ENCODE assay signal across 39 cellular contexts in the genomic region with DNA sequence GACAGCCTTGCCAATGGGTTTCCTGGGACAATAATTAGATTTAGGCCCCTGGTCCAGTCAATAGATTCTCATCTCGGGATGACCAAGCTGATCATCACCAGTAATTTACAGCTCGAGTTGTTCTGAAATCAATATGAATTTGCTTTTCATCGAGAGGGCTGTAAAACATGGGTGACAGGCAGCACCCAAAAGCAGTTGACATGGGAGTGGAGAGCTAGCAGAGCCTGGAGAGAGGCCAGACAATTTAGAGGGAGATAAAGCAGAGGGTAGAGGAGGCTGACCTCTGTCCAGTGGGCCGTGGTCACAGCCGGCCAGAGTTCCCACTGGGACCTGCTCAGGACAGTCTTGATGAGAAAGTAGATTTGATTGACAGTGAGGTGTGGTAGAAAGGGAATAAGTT.
"Had no signal": no experiment of that assay in that cellular context is flagged by ENCODE, and none has a peak within 500 bp of the region (broad histone marks: within the 10 kb centered on the region; RNA-seq: fewer than 3 reads in every experiment).

No MANE protein-coding gene starts in this region.

- H3K27ac Mint-ChIP-seq: activated naive CD4-positive, alpha-beta T cell treated with anti-CD3 and anti-CD28 coated beads for 36 hours; activated naive CD4-positive, alpha-beta T cell treated with anti-CD3 and anti-CD28 coated beads, Interleukin-2, amount 10 ng/mL, durations not matched to agents 7 days and 5 days; activated naive CD4-positive, alpha-beta T cell treated with anti-CD3 and anti-CD28 coated beads, Interleukin-2, amount 50 U/mL, for 24 hours; activated naive CD4-positive, alpha-beta T cell treated with anti-CD3 and anti-CD28 coated beads, Interleukin-2, amount 50 U/mL, for 72 hours; activated naive CD8-positive, alpha-beta T cell; activated naive CD8-positive, alpha-beta T cell treated with anti-CD3 and anti-CD28 coated beads for 36 hours; activated naive CD8-positive, alpha-beta T cell treated with anti-CD3 and anti-CD28 coated beads, Interleukin-2, amount 10 ng/mL, durations not matched to agents 7 days and 5 days; activated naive CD8-positive, alpha-beta T cell treated with anti-CD3 and anti-CD28 coated beads, Interleukin-2, amount 50 U/mL, for 24 hours; activated T-cell treated with anti-CD3 and anti-CD28 coated beads, Interleukin-2, amount 50 U/mL, for 24 hours; activated T-cell treated with anti-CD3 and anti-CD28 coated beads, Interleukin-2, amount 50 U/mL, for 72 hours; activated T-helper 1 cell treated with anti-CD3 and anti-CD28 coated beads, Interleukin-12 subunit alpha, Interleukin-12 subunit beta, Interleukin-2, Interleukin-4 antibody, amounts not matched to agents 30 ng/mL and 10 ng/mL and 1 ng/mL, durations not matched to agents 14 hours and 24 hours and 36 hours; activated T-helper 17 cell treated with anti-CD3 and anti-CD28 coated beads, Interleukin-2, amount 50 U/mL, for 72 hours; activated T-helper 2 cell treated with anti-CD3 and anti-CD28 coated beads, Interferon-gamma antibody, Interleukin-2, Interleukin-4, amounts not matched to agents 10 μg/mL and 5 μg/mL and 100 μg/mL, durations not matched to agents 14 hours and 24 hours and 36 hours; brain had no signal

- H3K4me1 Mint-ChIP-seq: activated naive CD4-positive, alpha-beta T cell treated with anti-CD3 and anti-CD28 coated beads, Interleukin-2, amount 10 ng/mL, durations not matched to agents 7 days and 5 days; activated naive CD4-positive, alpha-beta T cell treated with anti-CD3 and anti-CD28 coated beads, Interleukin-2, amount 50 U/mL, for 24 hours; activated naive CD8-positive, alpha-beta T cell treated with anti-CD3 and anti-CD28 coated beads for 36 hours; activated naive CD8-positive, alpha-beta T cell treated with anti-CD3 and anti-CD28 coated beads, Interleukin-2, amount 10 ng/mL, durations not matched to agents 7 days and 5 days; activated naive CD8-positive, alpha-beta T cell treated with anti-CD3 and anti-CD28 coated beads, Interleukin-2, amount 50 U/mL, for 24 hours; activated T-helper 17 cell treated with anti-CD3 and anti-CD28 coated beads, Interleukin-2, amount 50 U/mL, for 72 hours; central memory CD8-positive, alpha-beta T cell had no signal

- H3K27ac ChIP-seq: adrenal gland, ascending aorta, body of pancreas, brain microvascular endothelial cell, breast epithelium, cardiac muscle cell had no signal

- H3K4me3 ChIP-seq: adrenal gland, ascending aorta, body of pancreas, breast epithelium, cardiac muscle cell had no signal

- H3K36me3 Mint-ChIP-seq: activated naive CD4-positive, alpha-beta T cell treated with anti-CD3 and anti-CD28 coated beads, Interleukin-2, amount 10 ng/mL, durations not matched to agents 7 days and 5 days; activated naive CD4-positive, alpha-beta T cell treated with anti-CD3 and anti-CD28 coated beads, Interleukin-2, amount 50 U/mL, for 24 hours; activated naive CD4-positive, alpha-beta T cell treated with anti-CD3 and anti-CD28 coated beads, Interleukin-2, amount 50 U/mL, for 72 hours; activated naive CD8-positive, alpha-beta T cell; activated naive CD8-positive, alpha-beta T cell treated with anti-CD3 and anti-CD28 coated beads for 36 hours; activated naive CD8-positive, alpha-beta T cell treated with anti-CD3 and anti-CD28 coated beads, Interleukin-2, amount 10 ng/mL, durations not matched to agents 7 days and 5 days; brain had no signal

- H3K9me3 Mint-ChIP-seq: activated naive CD4-positive, alpha-beta T cell treated with anti-CD3 and anti-CD28 coated beads for 36 hours; activated naive CD4-positive, alpha-beta T cell treated with anti-CD3 and anti-CD28 coated beads, Interleukin-2, amount 10 ng/mL, durations not matched to agents 7 days and 5 days; activated naive CD4-positive, alpha-beta T cell treated with anti-CD3 and anti-CD28 coated beads, Interleukin-2, amount 50 U/mL, for 24 hours; activated naive CD4-positive, alpha-beta T cell treated with anti-CD3 and anti-CD28 coated beads, Interleukin-2, amount 50 U/mL, for 72 hours; activated naive CD8-positive, alpha-beta T cell treated with anti-CD3 and anti-CD28 coated beads for 36 hours; activated naive CD8-positive, alpha-beta T cell treated with anti-CD3 and anti-CD28 coated beads, Interleukin-2, amount 10 ng/mL, durations not matched to agents 7 days and 5 days; activated naive CD8-positive, alpha-beta T cell treated with anti-CD3 and anti-CD28 coated beads, Interleukin-2, amount 50 U/mL, for 24 hours; activated T-cell treated with anti-CD3 and anti-CD28 coated beads, Interleukin-2, amount 50 U/mL, for 24 hours; activated T-cell treated with anti-CD3 and anti-CD28 coated beads, Interleukin-2, amount 50 U/mL, for 4 hours; activated T-cell treated with anti-CD3 and anti-CD28 coated beads, Interleukin-2, amount 50 U/mL, for 72 hours; activated T-helper 1 cell treated with anti-CD3 and anti-CD28 coated beads, Interleukin-12 subunit alpha, Interleukin-12 subunit beta, Interleukin-2, Interleukin-4 antibody, amounts not matched to agents 30 ng/mL and 10 ng/mL and 1 ng/mL, durations not matched to agents 14 hours and 24 hours and 36 hours; activated T-helper 17 cell treated with anti-CD3 and anti-CD28 coated beads, Interleukin-2, amount 50 U/mL, for 72 hours; activated T-helper 2 cell treated with anti-CD3 and anti-CD28 coated beads, Interferon-gamma antibody, Interleukin-2, Interleukin-4, amounts not matched to agents 10 μg/mL and 5 μg/mL and 100 μg/mL, durations not matched to agents 14 hours and 24 hours and 36 hours; brain; central memory CD8-positive, alpha-beta T cell had no signal

- H3K27me3 ChIP-seq: ascending aorta, brain microvascular endothelial cell had no signal

- H3K4me1 ChIP-seq: ascending aorta, body of pancreas, breast epithelium had no signal

- DNase-seq: activated effector memory CD4-positive, alpha-beta T cell treated with anti-CD3 and anti-CD28 coated beads, Interleukin-2, amount 50 U/mL, for 16 hours; activated effector memory CD4-positive, alpha-beta T cell treated with Interleukin-2 at 50 U/mL for 16 hours; activated gamma-delta T cell; activated gamma-delta T cell treated with Interleukin-2 at 50 U/mL for 16 hours; activated naive CD4-positive, alpha-beta T cell; activated naive CD4-positive, alpha-beta T cell treated with anti-CD3 and anti-CD28 coated beads for 36 hours; activated naive CD4-positive, alpha-beta T cell treated with anti-CD3 and anti-CD28 coated beads, Interleukin-2, amount 10 ng/mL, durations not matched to agents 7 days and 5 days; activated naive CD4-positive, alpha-beta T cell treated with anti-CD3 and anti-CD28 coated beads, Interleukin-2, amount 50 U/mL, for 16 hours; activated naive CD4-positive, alpha-beta T cell treated with Interleukin-2 at 50 U/mL for 16 hours; activated naive CD8-positive, alpha-beta T cell treated with anti-CD3 and anti-CD28 coated beads for 36 hours; activated naive CD8-positive, alpha-beta T cell treated with anti-CD3 and anti-CD28 coated beads, Interleukin-2, amount 10 ng/mL, durations not matched to agents 7 days and 5 days; activated naive CD8-positive, alpha-beta T cell treated with anti-CD3 and anti-CD28 coated beads, Interleukin-2, amount 50 U/mL, for 24 hours; activated T-cell treated with anti-CD3 and anti-CD28 coated beads for 4 hours; activated T-cell treated with anti-CD3 and anti-CD28 coated beads, Interleukin-2, amount 50 U/mL, for 1 hour; activated T-cell treated with anti-CD3 and anti-CD28 coated beads, Interleukin-2, amount 50 U/mL, for 24 hours; activated T-cell treated with anti-CD3 and anti-CD28 coated beads, Interleukin-2, amount 50 U/mL, for 4 hours; activated T-cell treated with anti-CD3 and anti-CD28 coated beads, Interleukin-2, amount 50 U/mL, for 48 hours; activated T-cell treated with anti-CD3 and anti-CD28 coated beads, Interleukin-2, amount 50 U/mL, for 72 hours; adrenal gland; amniotic stem cell; amygdala; anterior cingulate cortex; aorta; body of pancreas; brain microvascular endothelial cell; caudate nucleus; central memory CD4-positive, alpha-beta T cell; cerebellar nuclear complex had no signal

- H3K9me3 ChIP-seq: adrenal gland, ascending aorta, body of pancreas, breast epithelium had no signal

- H3K4me3 Mint-ChIP-seq: activated naive CD4-positive, alpha-beta T cell treated with anti-CD3 and anti-CD28 coated beads for 36 hours; activated naive CD4-positive, alpha-beta T cell treated with anti-CD3 and anti-CD28 coated beads, Interleukin-2, amount 10 ng/mL, durations not matched to agents 7 days and 5 days; activated naive CD4-positive, alpha-beta T cell treated with anti-CD3 and anti-CD28 coated beads, Interleukin-2, amount 50 U/mL, for 24 hours; activated naive CD8-positive, alpha-beta T cell; activated naive CD8-positive, alpha-beta T cell treated with anti-CD3 and anti-CD28 coated beads for 36 hours; activated naive CD8-positive, alpha-beta T cell treated with anti-CD3 and anti-CD28 coated beads, Interleukin-2, amount 10 ng/mL, durations not matched to agents 7 days and 5 days; activated naive CD8-positive, alpha-beta T cell treated with anti-CD3 and anti-CD28 coated beads, Interleukin-2, amount 50 U/mL, for 24 hours; activated T-cell treated with anti-CD3 and anti-CD28 coated beads, Interleukin-2, amount 50 U/mL, for 24 hours; activated T-cell treated with anti-CD3 and anti-CD28 coated beads, Interleukin-2, amount 50 U/mL, for 4 hours; activated T-cell treated with anti-CD3 and anti-CD28 coated beads, Interleukin-2, amount 50 U/mL, for 72 hours; activated T-helper 1 cell treated with anti-CD3 and anti-CD28 coated beads, Interleukin-12 subunit alpha, Interleukin-12 subunit beta, Interleukin-2, Interleukin-4 antibody, amounts not matched to agents 30 ng/mL and 10 ng/mL and 1 ng/mL, durations not matched to agents 14 hours and 24 hours and 36 hours; activated T-helper 17 cell treated with anti-CD3 and anti-CD28 coated beads, Interleukin-2, amount 50 U/mL, for 72 hours; brain; central memory CD8-positive, alpha-beta T cell had no signal

- H3K36me3 ChIP-seq: adrenal gland, ascending aorta, brain microvascular endothelial cell, breast epithelium, cardiac muscle cell had no signal
